21 cellular contexts compared by ENCODE assay signal in the genomic region with DNA sequence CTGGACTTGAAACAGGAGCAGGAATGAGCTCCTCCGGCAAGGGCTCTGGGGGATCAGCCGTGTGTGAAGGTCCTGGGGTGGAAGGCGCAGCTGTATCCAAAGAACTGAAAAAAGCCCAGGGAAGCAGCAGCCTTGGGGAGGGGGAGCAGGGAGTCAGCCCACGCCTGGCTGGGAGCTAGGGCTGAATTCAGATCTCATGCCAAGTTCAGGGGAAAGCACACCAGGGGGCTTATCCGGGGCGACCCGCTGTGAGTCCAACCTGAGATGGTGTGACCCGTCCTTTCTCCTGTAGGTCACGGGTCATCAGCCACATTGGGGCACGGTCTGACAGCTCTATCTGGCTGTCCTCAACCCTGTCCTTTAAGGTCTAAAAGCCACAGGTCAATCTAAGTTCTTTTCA. TPM values are rescaled to one million over a fixed set of nuclear protein-coding genes. Genes with fewer than 3 reads are reported as not detected.
DNase-seq lines count a peak whose midpoint lies in the region; TF ChIP-seq lines count a peak whose summit lies in the region.
"Had no signal": no experiment of that assay in that cellular context is flagged by ENCODE, and none has a peak within 500 bp of the region (broad histone marks: within the 10 kb centered on the region; RNA-seq: fewer than 3 reads in every experiment).

No MANE protein-coding gene starts in this region.

- no peaks in the 10 kb centered on the region for H3K36me3 ChIP-seq in endodermal cell (ENCODE audit: control insufficient read depth, insufficient read depth, low read length)
- no peaks in the 10 kb centered on the region for H3K36me3 ChIP-seq in trophoblast cell (ENCODE audit: control insufficient read depth in 1 of 2, insufficient read depth in 2 of 2, low read length in 2 of 2)

- H2BK120ac ChIP-seq in trophoblast cell (ENCODE audit: insufficient read depth, low read length, poor library complexity) = no peak overlapping the region

- H3K14ac ChIP-seq in trophoblast cell (ENCODE audit: low read length) = no peak overlapping the region

- TF ChIP-seq CTCF in endodermal cell (conservative IDR thresholded peaks at IDR 0.05) (no peak), nephron (IDR thresholded peaks at IDR 0.05; ENCODE audit: unreplicated experiment in 3 of 3) (no peak)

- no peaks in the 10 kb centered on the region for H3K27me3 ChIP-seq in endodermal cell (ENCODE audit: control insufficient read depth, insufficient read depth, low read length, poor library complexity, severe bottlenecking)
- no peaks in the 10 kb centered on the region for H3K27me3 ChIP-seq in trophoblast cell (ENCODE audit: insufficient read depth, low read length)

- WGBS in endodermal cell (ENCODE audit: insufficient coverage in 1 of 2, insufficient read length in 1 of 2), 2 experiments = 82 to 86% methylated on average over 9 to 10 of the region's 10 CpGs
- WGBS in trophoblast cell (ENCODE audit: extremely low coverage, insufficient coverage, insufficient read length) = no CpG with 5 or more reads among the region's 10 CpGs

- no peak overlapping the region for H3K4me2 ChIP-seq in trophoblast cell (ENCODE audit: low read length)

- no peak overlapping the region for H3K27ac ChIP-seq in endodermal cell (ENCODE audit: low read depth, low read length)
- no peak overlapping the region for H3K27ac ChIP-seq in trophoblast cell (ENCODE audit: low read depth, low read length)
- H3K27ac ChIP-seq: C4-2B had no signal

- DNase-seq in endodermal cell (peak; percentile 52), trophoblast cell (no peak), SKM-1 (lab: John Stamatoyannopoulos, UW; ENCODE audit: unreplicated experiment) (no peak), AG08395 (ENCODE audit: low spot score) (no peak), NCI-H2171 (lab: John Stamatoyannopoulos, UW) (no peak)
- no peak for DNase-seq in activated effector memory CD4-positive, alpha-beta T cell treated with Interleukin-2 at 50 U/mL for 16 hours
- DNase-seq: ACHN; AML-193; Caco-2; CD4-positive, alpha-beta T cell; DMS79; GDM1; GOT3; H7 had no signal

- no peak overlapping the region for H4K12ac ChIP-seq in trophoblast cell (ENCODE audit: low read depth, low read length)

- H3K4me3 Mint-ChIP-seq in endodermal cell (no peak overlapping the region), nephron (no peak overlapping the region)
- H3K4me3 Mint-ChIP-seq: CD4-positive, alpha-beta T cell; IgD-negative memory B cell had no signal

- no peaks in the 10 kb centered on the region for H3K79me2 ChIP-seq in trophoblast cell (ENCODE audit: control insufficient read depth, insufficient read depth, low read length, poor library complexity)

- H3K36me3 Mint-ChIP-seq in endodermal cell (ENCODE audit: low read depth) (no peaks in the 10 kb centered on the region), nephron (ENCODE audit: low read depth) (no peaks in the 10 kb centered on the region)
- H3K36me3 Mint-ChIP-seq: IgD-negative memory B cell had no signal

- H3K27me3 Mint-ChIP-seq in endodermal cell (ENCODE audit: insufficient read depth) (peaks cover 29% of the 10 kb centered on the region), nephron (ENCODE audit: low read depth) (peaks cover 11% of the 10 kb centered on the region)
- H3K27me3 Mint-ChIP-seq: CD4-positive, alpha-beta T cell had no signal

- H2AK5ac ChIP-seq in trophoblast cell (ENCODE audit: low read length) = no peak overlapping the region

- H3K4me1 Mint-ChIP-seq in endodermal cell (peaks cover 8% of the 10 kb centered on the region), nephron (peaks cover 52% of the 10 kb centered on the region)

- H2AFZ ChIP-seq in trophoblast cell (ENCODE audit: insufficient read depth, low read length, poor library complexity) = no peak overlapping the region

- no peak overlapping the region for H3K18ac ChIP-seq in trophoblast cell (ENCODE audit: low read length)

- no peak overlapping the region for H3K23ac ChIP-seq in trophoblast cell (ENCODE audit: low read length)

- H2BK12ac ChIP-seq in trophoblast cell (ENCODE audit: low read length) = no peak overlapping the region

- H3K9me3 ChIP-seq in endodermal cell (ENCODE audit: control insufficient read depth, low read length) (no peaks in the 10 kb centered on the region), trophoblast cell (ENCODE audit: insufficient read depth, low read depth, low read length) (no peaks in the 10 kb centered on the region)
- H3K9me3 ChIP-seq: Caco-2 had no signal

- H3K79me1 ChIP-seq in trophoblast cell (ENCODE audit: low read length) = no peaks in the 10 kb centered on the region

- no peak overlapping the region for H3K4ac ChIP-seq in trophoblast cell (ENCODE audit: low read depth, low read length)

- no peak overlapping the region for H4K91ac ChIP-seq in trophoblast cell (ENCODE audit: low read depth, low read length)

- no peak overlapping the region for H2BK5ac ChIP-seq in trophoblast cell (ENCODE audit: low read depth, low read length, poor library complexity)

- H3K27ac Mint-ChIP-seq in endodermal cell (no peak overlapping the region), nephron (peak overlapping the region; percentile 15 to 85 (median 63))
- H3K27ac Mint-ChIP-seq: CD4-positive, alpha-beta T cell; IgD-negative memory B cell had no signal

- H3K9ac ChIP-seq in endodermal cell (ENCODE audit: extremely low read depth, low read length, poor library complexity, severe bottlenecking) = no peak overlapping the region
- H3K9ac ChIP-seq in trophoblast cell (ENCODE audit: low read length) = no peak overlapping the region

- no peak overlapping the region for H4K8ac ChIP-seq in trophoblast cell (ENCODE audit: low read depth, low read length)

- H3K4me3 ChIP-seq in endodermal cell (ENCODE audit: low read length) (no peak overlapping the region), trophoblast cell (ENCODE audit: low read depth, low read length) (peak overlapping the region; percentile 10)
- H3K4me3 ChIP-seq: GM12878 had no signal

- H3K9me3 Mint-ChIP-seq in endodermal cell = no peaks in the 10 kb centered on the region
- no peaks in the 10 kb centered on the region for H3K9me3 Mint-ChIP-seq in nephron
- H3K9me3 Mint-ChIP-seq: CD4-positive, alpha-beta T cell; IgD-negative memory B cell had no signal

- H3K4me1 ChIP-seq in endodermal cell (ENCODE audit: control insufficient read depth, insufficient read depth, low read length) (no peaks in the 10 kb centered on the region), trophoblast cell (ENCODE audit: control insufficient read depth in 1 of 2, insufficient read depth in 2 of 2, low read length in 2 of 2) (no peaks in the 10 kb centered on the region)
- H3K4me1 ChIP-seq: Caco-2 had no signal

RNA-seq across cellular contexts. Expression of a gene that starts 18.1 kb away (rescaled TPM):
- not detected for total RNA-seq in endodermal cell
- polyA plus RNA-seq in endodermal cell (2013, experiment 1 of 2) = not detected
- 0.12 TPM for polyA plus RNA-seq in endodermal cell (2013, experiment 2 of 2)
- polyA plus RNA-seq in trophoblast cell (2013) = 0.22 TPM in 2 replicates
- total RNA-seq: Daoy, GM12878 had no signal
- polyA plus RNA-seq: BJ, HepG2, IgD-negative memory B cell had no signal

RNA-seq across cellular contexts. Expression of a gene that starts 33.5 kb away (rescaled TPM):
- total RNA-seq in endodermal cell = 1 to 10 TPM in 1 of 2 donors, under 1 TPM in 1; 0.60 to 1.1 TPM
- polyA plus RNA-seq in endodermal cell (2013, experiment 1 of 2) = 0.64 TPM
- 1.2 TPM for polyA plus RNA-seq in endodermal cell (2013, experiment 2 of 2)
- polyA plus RNA-seq in trophoblast cell (2013) = 0.10 TPM in 2 replicates
- total RNA-seq: Caco-2, Daoy, GM12878, HepG2 had no signal
- polyA plus RNA-seq: BJ, HepG2, IgD-negative memory B cell had no signal

RNA-seq across cellular contexts. Expression of a gene that starts 57.5 kb away (rescaled TPM):
- total RNA-seq in endodermal cell = not detected
- polyA plus RNA-seq in endodermal cell (2013, experiment 1 of 2) = 0.36 TPM
- not detected for polyA plus RNA-seq in endodermal cell (2013, experiment 2 of 2)
- not detected in 2 replicates for polyA plus RNA-seq in trophoblast cell (2013)
- total RNA-seq: Caco-2, Daoy, GM12878, HepG2 had no signal
- polyA plus RNA-seq: BJ, GM12878, HepG2 had no signal
